ENCODE assay signal across 1 cellular context in genomic region chr7:27172823-27173411, GRCh38.
TF ChIP-seq lines count a peak whose summit lies in the region.

No MANE protein-coding gene starts in this region.

TF ChIP-seq in GM12878, 131 proteins besides CTCF, POLR2A, EP300 and RAD21:
- TF ChIP-seq BCLAF1 (IDR thresholded peaks at IDR 0.05): no peak
- TF ChIP-seq FOS (IDR thresholded peaks at IDR 0.05; ENCODE audit: borderline replicate concordance, extremely low read depth, insufficient read length): no peak
- no peak for TF ChIP-seq ZZZ3 (IDR thresholded peaks at IDR 0.05; ENCODE audit: control insufficient read depth, insufficient read length, low read depth)
- no peak for TF ChIP-seq PML (IDR thresholded peaks at IDR 0.05; ENCODE audit: low read length)
- no peak for TF ChIP-seq ZNF274 (IDR thresholded peaks at IDR 0.05; ENCODE audit: insufficient read depth, insufficient read length)
- TF ChIP-seq CBX5 (IDR thresholded peaks at IDR 0.05; ENCODE audit: low read depth): no peak
- no peak for TF ChIP-seq CBFB (IDR thresholded peaks at IDR 0.05; ENCODE audit: low read depth)
- no peak for TF ChIP-seq JUND (IDR thresholded peaks at IDR 0.05; ENCODE audit: low read depth, low read length)
